19 cellular contexts compared by ENCODE assay signal in genomic region chr10:75708060-75708459, GRCh38.
DNase-seq lines count a peak whose midpoint lies in the region; ATAC-seq and TF ChIP-seq lines count a peak whose summit lies in the region.
"Had no signal": no experiment of that assay in that cellular context is flagged by ENCODE, and none has a peak within 500 bp of the region (broad histone marks: within the 10 kb centered on the region; RNA-seq: fewer than 3 reads in every experiment).

No MANE protein-coding gene starts in this region.

- TF ChIP-seq CTCF in thyroid gland (IDR thresholded peaks at IDR 0.05) = no peak

- H3K27ac ChIP-seq in caudate nucleus (ENCODE audit: low read depth, low read length) = peak overlapping the region; percentile 1
- peak overlapping the region in 2 of 3 donors; percentile 35 to 36 for H3K27ac ChIP-seq in thyroid gland
- H3K27ac ChIP-seq: A549 had no signal

- peaks cover 4 to 16% of the 10 kb centered on the region in 2 donors for H3K4me1 ChIP-seq in thyroid gland
- H3K4me1 ChIP-seq: A549, uterus had no signal

- TF ChIP-seq POLR2A in thyroid gland (IDR thresholded peaks at IDR 0.05) = no peak

- DNase-seq in NCI-H510A treated with DMSO at 0.1 percent for 48 hours (lab: John Stamatoyannopoulos, UW) (peak; percentile 49), NCI-H510A (lab: John Stamatoyannopoulos, UW) (no peak), NCI-H524 (lab: John Stamatoyannopoulos, UW) (peak; percentile 7 to 68), caudate nucleus (lab: John Stamatoyannopoulos, UW) (peak in 9 of 61 donors; percentile 3 to 34 (median 13)), thyroid gland (no peak), OCI-M1 (lab: John Stamatoyannopoulos, UW) (no peak)
- DNase-seq: activated CD4-positive, alpha-beta T cell treated with anti-CD3 and anti-CD28 coated beads for 36 hours; effector memory CD4-positive, alpha-beta T cell; esophagus squamous epithelium; KBM-7; kidney glomerular epithelial cell; NCI-H2107; right cardiac atrium; stimulated activated CD8-positive, alpha-beta memory T cell treated with anti-CD3 and anti-CD28 coated beads, Interleukin-4, amount 100 ng/mL, for 48 hours; uterus had no signal

- H3K36me3 ChIP-seq in thyroid gland = no peaks in the 10 kb centered on the region
- H3K36me3 ChIP-seq: esophagus squamous epithelium, uterus had no signal

- ATAC-seq in HG02938 (IDR thresholded peaks at IDR 0.05; ENCODE audit: unreplicated experiment) (no peak), HG02759 (IDR thresholded peaks at IDR 0.05; ENCODE audit: unreplicated experiment) (no peak)
- ATAC-seq: A549; activated CD4-positive, alpha-beta T cell treated with anti-CD3 and anti-CD28 coated beads for 36 hours; activated naive CD4-positive, alpha-beta T cell treated with anti-CD3 and anti-CD28 coated beads, Interleukin-2, amount 50 U/mL, for 72 hours; right cardiac atrium had no signal

- no peaks in the 10 kb centered on the region for H3K9me3 ChIP-seq in thyroid gland
- H3K9me3 ChIP-seq: A549, esophagus squamous epithelium, uterus had no signal

- no peaks in the 10 kb centered on the region for H3K27me3 ChIP-seq in thyroid gland
- H3K27me3 ChIP-seq: esophagus squamous epithelium, uterus had no signal

- 81 to 84% methylated on average over 9 of the region's 9 CpGs for WGBS in thyroid gland, 2 donors

- H3K4me3 ChIP-seq in thyroid gland (replicated peaks in 1 of 3) = no peak overlapping the region
- H3K4me3 ChIP-seq: A549, esophagus squamous epithelium, uterus had no signal

- intact Hi-C loops in thyroid gland (cut with DNase I) = no loop called here

Comparison
In these comparisons a context has a peak if more than half of its experiments do, and no peak if none do; other contexts are left out.
1. DNase-seq: peak in NCI-H510A treated with DMSO at 0.1 percent for 48 hours (single experiment) and NCI-H524 (2 of 2); none in NCI-H510A (single experiment), thyroid gland (0 of 2) and OCI-M1 (single experiment).